ENCODE assay signal across 9 cellular contexts in the genomic region with DNA sequence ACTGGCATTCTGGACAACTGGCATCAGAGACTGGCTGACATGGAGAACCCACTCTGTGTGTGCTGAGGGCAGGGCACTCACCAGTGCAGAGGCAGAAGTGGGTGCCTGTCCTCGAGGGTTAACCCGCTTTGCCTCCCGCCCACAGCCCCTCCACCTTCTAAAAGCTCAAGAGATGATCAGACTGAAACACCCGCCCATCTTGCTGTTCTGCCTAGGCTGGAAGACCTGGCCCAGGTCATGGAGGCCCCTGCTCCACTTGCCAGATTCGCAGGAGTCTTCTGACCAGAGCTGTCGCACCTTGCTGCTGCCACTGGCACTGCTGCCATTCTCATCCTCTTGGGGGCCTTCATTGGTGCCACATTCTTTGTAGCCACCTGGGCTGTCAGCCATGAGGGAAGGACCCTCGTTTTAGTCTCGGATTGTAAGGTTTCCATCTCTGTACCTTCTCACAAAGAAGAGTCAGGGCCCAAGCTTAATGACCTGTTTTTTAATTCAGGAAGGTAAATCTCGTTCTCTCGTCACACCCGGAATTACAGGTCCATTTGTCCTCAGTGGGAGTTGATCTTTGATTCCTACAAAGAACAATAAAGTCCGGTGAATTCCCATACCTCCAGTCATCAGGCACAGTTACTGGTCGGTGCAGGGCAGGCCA. TPM values are rescaled to one million over a fixed set of nuclear protein-coding genes. Genes with fewer than 3 reads are reported as not detected.
DNase-seq lines count a peak whose midpoint lies in the region; ATAC-seq, FAIRE-seq and TF ChIP-seq lines count a peak whose summit lies in the region.
"Had no signal": no experiment of that assay in that cellular context is flagged by ENCODE, and none has a peak within 500 bp of the region (broad histone marks: within the 10 kb centered on the region; RNA-seq: fewer than 3 reads in every experiment).

No MANE protein-coding gene starts in this region.

- H3K27ac ChIP-seq in keratinocyte (ENCODE audit: control insufficient read depth, insufficient read depth, low read length) (peak overlapping the region; percentile 95), thoracic aorta (peak overlapping the region; percentile 19 to 94)

- peak overlapping the region in 1 of 3 experiments; percentile 89 for H3K4me3 ChIP-seq in keratinocyte (ENCODE audit: control insufficient read depth in 2 of 3, extremely low read depth in 1 of 3, insufficient read depth in 2 of 3, low read depth in 1 of 3, low read length in 3 of 3)
- no peak overlapping the region for H3K4me3 ChIP-seq in thoracic aorta

- no peaks in the 10 kb centered on the region for H3K27me3 ChIP-seq in keratinocyte (ENCODE audit: control insufficient read depth, extremely low read depth, insufficient read depth, low read length)
- H3K27me3 ChIP-seq in thoracic aorta (replicated peaks; ENCODE audit: insufficient read depth), result no peaks in the 10 kb centered on the region

- peaks cover 5% of the 10 kb centered on the region for H3K9me1 ChIP-seq in keratinocyte (ENCODE audit: control insufficient read depth, extremely low read depth, insufficient read depth, low read length)

- peak overlapping the region; percentile 86 for H3K4me2 ChIP-seq in keratinocyte (ENCODE audit: control insufficient read depth, extremely low read depth, insufficient read depth, low read depth, low read length)

- H3K4me1 Mint-ChIP-seq in activated CD4-positive, alpha-beta T cell treated with anti-CD3 and anti-CD28 coated beads, Interleukin-2, amount 10 ng/mL, durations not matched to agents 24 days and 14 days, result peaks cover 46% of the 10 kb centered on the region
- peaks cover 52% of the 10 kb centered on the region for H3K4me1 Mint-ChIP-seq in activated CD8-positive, alpha-beta T cell treated with anti-CD3 and anti-CD28 coated beads for 36 hours (ENCODE audit: low read depth)

- dilution Hi-C loops in keratinocyte (cut with MboI; ENCODE audit: extremely low pct_ligation_motif_present, low sequenced_read_pairs), result loop anchor here (25.0 kb wide), 1 partner anchor 181 kb away; the partner anchor contains the start of gene AGBL3

- peak overlapping the region; percentile 95 for H3K27ac Mint-ChIP-seq in activated CD4-positive, alpha-beta T cell treated with anti-CD3 and anti-CD28 coated beads, Interleukin-2, amount 10 ng/mL, durations not matched to agents 24 days and 14 days
- H3K27ac Mint-ChIP-seq in activated CD8-positive, alpha-beta T cell treated with anti-CD3 and anti-CD28 coated beads for 36 hours, result peak overlapping the region; percentile 89

- no peaks in the 10 kb centered on the region for H3K9me3 Mint-ChIP-seq in activated CD4-positive, alpha-beta T cell treated with anti-CD3 and anti-CD28 coated beads, Interleukin-2, amount 10 ng/mL, durations not matched to agents 24 days and 14 days
- H3K9me3 Mint-ChIP-seq in activated CD8-positive, alpha-beta T cell treated with anti-CD3 and anti-CD28 coated beads for 36 hours, result peaks cover 4% of the 10 kb centered on the region

- peaks cover 52% of the 10 kb centered on the region for H3K36me3 Mint-ChIP-seq in activated CD4-positive, alpha-beta T cell treated with anti-CD3 and anti-CD28 coated beads, Interleukin-2, amount 10 ng/mL, durations not matched to agents 24 days and 14 days (ENCODE audit: low read depth)
- H3K36me3 Mint-ChIP-seq in activated CD8-positive, alpha-beta T cell treated with anti-CD3 and anti-CD28 coated beads for 36 hours (ENCODE audit: low read depth), result peaks cover 60% of the 10 kb centered on the region

- no peaks in the 10 kb centered on the region for H3K27me3 Mint-ChIP-seq in activated CD4-positive, alpha-beta T cell treated with anti-CD3 and anti-CD28 coated beads, Interleukin-2, amount 10 ng/mL, durations not matched to agents 24 days and 14 days
- no peaks in the 10 kb centered on the region for H3K27me3 Mint-ChIP-seq in activated CD8-positive, alpha-beta T cell treated with anti-CD3 and anti-CD28 coated beads for 36 hours

- intact Hi-C loops in activated CD4-positive, alpha-beta T cell treated with anti-CD3 and anti-CD28 coated beads, Interleukin-2, amount 10 ng/mL, durations not matched to agents 24 days and 14 days (cut with micrococcal nuclease), result loop anchor here (1.0 kb wide), 1 partner anchor 8 kb away; no protein-coding TSS in a partner anchor
- intact Hi-C loops in activated CD8-positive, alpha-beta T cell treated with anti-CD3 and anti-CD28 coated beads for 36 hours (cut with micrococcal nuclease), result loop anchor here (2.0 kb wide), 1 partner anchor 20 kb away; the partner anchor contains the start of gene TMEM140

- no peaks in the 10 kb centered on the region for H4K20me1 ChIP-seq in keratinocyte (ENCODE audit: control insufficient read depth, extremely low read depth, insufficient read depth, low read length)

- H3K4me1 ChIP-seq in keratinocyte (ENCODE audit: control insufficient read depth, extremely low read depth, insufficient read depth, low read length) (peaks cover 24% of the 10 kb centered on the region), thoracic aorta (ENCODE audit: control insufficient read depth in 1 of 2, low read depth in 2 of 2) (peaks cover 22 to 65% of the 10 kb centered on the region in 2 donors)

- no peak overlapping the region for H3K9ac ChIP-seq in keratinocyte (ENCODE audit: control insufficient read depth, extremely low read depth, insufficient read depth, low read length)

- FAIRE-seq in keratinocyte (lab: Jason Lieb, UNC), result no peak
- FAIRE-seq: HTR-8/SVneo had no signal

- peak overlapping the region; percentile 96 for H3K4me3 Mint-ChIP-seq in activated CD4-positive, alpha-beta T cell treated with anti-CD3 and anti-CD28 coated beads, Interleukin-2, amount 10 ng/mL, durations not matched to agents 24 days and 14 days
- H3K4me3 Mint-ChIP-seq in activated CD8-positive, alpha-beta T cell treated with anti-CD3 and anti-CD28 coated beads for 36 hours, result peak overlapping the region; percentile 83

- TF ChIP-seq CTCF in activated CD8-positive, alpha-beta T cell treated with anti-CD3 and anti-CD28 coated beads for 36 hours (IDR thresholded peaks at IDR 0.05), result no peak
- TF ChIP-seq CTCF in keratinocyte (optimal IDR thresholded peaks at IDR 0.05 in 1 of 3, IDR thresholded peaks at IDR 0.05 in 1 of 3, conservative IDR thresholded peaks at IDR 0.05 in 1 of 3; ENCODE audit: extremely low read depth in 1 of 3, insufficient read depth in 2 of 3, low read length in 3 of 3), result no peak
- TF ChIP-seq CTCF in thoracic aorta (IDR thresholded peaks at IDR 0.05), result no peak
- no peak for TF ChIP-seq CTCF in GM10266 (IDR thresholded peaks at IDR 0.05; ENCODE audit: control insufficient read depth, insufficient read depth, low read depth, missing control alignments)

- no peak for ATAC-seq in activated CD8-positive, alpha-beta T cell treated with anti-CD3 and anti-CD28 coated beads for 36 hours
- ATAC-seq in thoracic aorta (ENCODE audit: insufficient number of reproducible peaks, low FRiP score, low read depth) (no peak), HG02981 (IDR thresholded peaks at IDR 0.05; ENCODE audit: unreplicated experiment) (no peak)

- H3K36me3 ChIP-seq in keratinocyte (ENCODE audit: control insufficient read depth in 2 of 2, extremely low read depth in 1 of 2, insufficient read depth in 2 of 2, low read length in 2 of 2) (peaks cover 27 to 33% of the 10 kb centered on the region in 2 experiments), thoracic aorta (peaks cover 21% of the 10 kb centered on the region)

- CTCF ChIA-PET in activated CD8-positive, alpha-beta T cell treated with anti-CD3 and anti-CD28 coated beads for 36 hours (lab: Charles Lee), result interaction anchor here (0.8 to 4.6 kb wide), 16 partner anchors 8 to 535 kb away, joined by 3 to 44 read pairs (median 4); partner anchors contain the start of genes AGBL3, TMEM140 and WDR91

- POLR2A ChIA-PET in activated CD8-positive, alpha-beta T cell treated with anti-CD3 and anti-CD28 coated beads for 36 hours (lab: Charles Lee), result interaction anchor here (1.1 to 16.8 kb wide), 7 partner anchors 8 to 599 kb away, joined by 4 to 204 read pairs (median 14); partner anchors contain the start of genes AGBL3 and TMEM140

- H3K79me2 ChIP-seq in keratinocyte (ENCODE audit: control insufficient read depth, insufficient read depth, low read length), result peaks cover 19% of the 10 kb centered on the region

- H3K9me3 ChIP-seq in keratinocyte (ENCODE audit: control insufficient read depth, low read depth, low read length) (no peaks in the 10 kb centered on the region), thoracic aorta (no peaks in the 10 kb centered on the region)

- no peak for DNase-seq in activated CD4-positive, alpha-beta T cell treated with anti-CD3 and anti-CD28 coated beads, Interleukin-2, amount 10 ng/mL, durations not matched to agents 24 days and 14 days
- DNase-seq in activated CD4-positive, alpha-beta T cell treated with anti-CD3 and anti-CD28 coated beads for 4 hours, result no peak
- DNase-seq in activated CD8-positive, alpha-beta T cell treated with anti-CD3 and anti-CD28 coated beads for 36 hours, result no peak
- DNase-seq in keratinocyte (ENCODE audit: low read depth, low spot score) (no peak), thoracic aorta (ENCODE audit: low spot score) (no peak), ecto neural progenitor cell (ENCODE audit: low spot score) (no peak), GM10266 (ENCODE audit: extremely low spot score) (no peak)

- no peak overlapping the region for H2AFZ ChIP-seq in keratinocyte (ENCODE audit: control insufficient read depth, low read length)

RNA-seq across cellular contexts. Expression of gene CYREN, which starts 1.9 kb away (rescaled TPM):
- total RNA-seq in activated CD4-positive, alpha-beta T cell treated with anti-CD3 and anti-CD28 coated beads, Interleukin-2, amount 10 ng/mL, durations not matched to agents 24 days and 14 days, result 52.8 and 55.1 TPM in 2 replicates
- total RNA-seq in activated CD8-positive, alpha-beta T cell treated with anti-CD3 and anti-CD28 coated beads for 36 hours, result 10 to 100 TPM; 32.5 to 35.4 TPM
- polyA plus RNA-seq in keratinocyte, result 33.7 to 48.2 TPM (median 41.7 TPM) in 3 replicates
- 11.2 TPM for polyA plus RNA-seq in keratinocyte (2011; ENCODE audit: low read depth)
- 29.7 and 33.8 TPM in 2 replicates for polyA plus RNA-seq in keratinocyte (2011; cell fraction: cytosol; rRNA removed)
- 32.2 and 35.9 TPM in 2 replicates for polyA plus RNA-seq in keratinocyte (2011; cell fraction: nucleus; rRNA removed)
- polyA plus RNA-seq in keratinocyte (2012; ENCODE audit: low replicate concordance), result 12.1 and 43.9 TPM in 2 replicates
- polyA minus RNA-seq in keratinocyte, result 27.2 to 40.4 TPM (median 35.3 TPM) in 3 replicates
- 23.6 TPM for polyA minus RNA-seq in keratinocyte (2011; cell fraction: cytosol; rRNA and poly(A)+ RNA removed)
- 15.2 and 29.2 TPM in 2 replicates for polyA minus RNA-seq in keratinocyte (2011; cell fraction: nucleus; rRNA and poly(A)+ RNA removed)
- 10 to 100 TPM; 37.6 to 54.1 TPM for total RNA-seq in thoracic aorta

RNA-seq across cellular contexts. Expression of gene TMEM140, which starts 20.7 kb away (rescaled TPM):
- 2.2 TPM in 2 replicates for total RNA-seq in activated CD4-positive, alpha-beta T cell treated with anti-CD3 and anti-CD28 coated beads, Interleukin-2, amount 10 ng/mL, durations not matched to agents 24 days and 14 days
- total RNA-seq in activated CD8-positive, alpha-beta T cell treated with anti-CD3 and anti-CD28 coated beads for 36 hours, result 1 to 10 TPM; 6.2 to 7.6 TPM
- polyA plus RNA-seq in keratinocyte, result 0.17 to 0.48 TPM (median 0.45 TPM) in 3 replicates
- polyA plus RNA-seq in keratinocyte (2011; ENCODE audit: low read depth), result 0.12 TPM
- polyA plus RNA-seq in keratinocyte (2011; cell fraction: cytosol; rRNA removed), result 0.22 and 0.27 TPM in 2 replicates
- 0.99 and 1.0 TPM in 2 replicates for polyA plus RNA-seq in keratinocyte (2011; cell fraction: nucleus; rRNA removed)
- polyA plus RNA-seq in keratinocyte (2012; ENCODE audit: low replicate concordance), result 4.1 and 9.3 TPM in 2 replicates
- 0.20 to 0.54 TPM in 2 of 3 replicates, not detected in the other for polyA minus RNA-seq in keratinocyte
- not detected for polyA minus RNA-seq in keratinocyte (2011; cell fraction: cytosol; rRNA and poly(A)+ RNA removed)
- polyA minus RNA-seq in keratinocyte (2011; cell fraction: nucleus; rRNA and poly(A)+ RNA removed), result 0.63 and 1.2 TPM in 2 replicates
- 10 to 100 TPM; 20.6 to 27.6 TPM for total RNA-seq in thoracic aorta

RNA-seq across cellular contexts. Expression of gene WDR91, which starts 42.7 kb away (rescaled TPM):
- total RNA-seq in activated CD4-positive, alpha-beta T cell treated with anti-CD3 and anti-CD28 coated beads, Interleukin-2, amount 10 ng/mL, durations not matched to agents 24 days and 14 days, result 25.8 and 26.6 TPM in 2 replicates
- 10 to 100 TPM; 12.9 to 13.1 TPM for total RNA-seq in activated CD8-positive, alpha-beta T cell treated with anti-CD3 and anti-CD28 coated beads for 36 hours
- 19.1 to 34.6 TPM (median 22.5 TPM) in 3 replicates for polyA plus RNA-seq in keratinocyte
- polyA plus RNA-seq in keratinocyte (2011; ENCODE audit: low read depth), result 5.4 TPM
- polyA plus RNA-seq in keratinocyte (2011; cell fraction: cytosol; rRNA removed), result 7.9 and 9.4 TPM in 2 replicates
- 50.6 and 63.8 TPM in 2 replicates for polyA plus RNA-seq in keratinocyte (2011; cell fraction: nucleus; rRNA removed)
- 7.9 and 14.5 TPM in 2 replicates for polyA plus RNA-seq in keratinocyte (2012; ENCODE audit: low replicate concordance)
- polyA minus RNA-seq in keratinocyte, result 36.6 to 50.8 TPM (median 38.5 TPM) in 3 replicates
- polyA minus RNA-seq in keratinocyte (2011; cell fraction: cytosol; rRNA and poly(A)+ RNA removed), result 17.1 TPM
- 26.6 and 35.0 TPM in 2 replicates for polyA minus RNA-seq in keratinocyte (2011; cell fraction: nucleus; rRNA and poly(A)+ RNA removed)
- total RNA-seq in thoracic aorta, result 10 to 100 TPM; 36.2 to 78.3 TPM
